Comparison of ENCODE assay signal across 7 cellular contexts in the genomic region with DNA sequence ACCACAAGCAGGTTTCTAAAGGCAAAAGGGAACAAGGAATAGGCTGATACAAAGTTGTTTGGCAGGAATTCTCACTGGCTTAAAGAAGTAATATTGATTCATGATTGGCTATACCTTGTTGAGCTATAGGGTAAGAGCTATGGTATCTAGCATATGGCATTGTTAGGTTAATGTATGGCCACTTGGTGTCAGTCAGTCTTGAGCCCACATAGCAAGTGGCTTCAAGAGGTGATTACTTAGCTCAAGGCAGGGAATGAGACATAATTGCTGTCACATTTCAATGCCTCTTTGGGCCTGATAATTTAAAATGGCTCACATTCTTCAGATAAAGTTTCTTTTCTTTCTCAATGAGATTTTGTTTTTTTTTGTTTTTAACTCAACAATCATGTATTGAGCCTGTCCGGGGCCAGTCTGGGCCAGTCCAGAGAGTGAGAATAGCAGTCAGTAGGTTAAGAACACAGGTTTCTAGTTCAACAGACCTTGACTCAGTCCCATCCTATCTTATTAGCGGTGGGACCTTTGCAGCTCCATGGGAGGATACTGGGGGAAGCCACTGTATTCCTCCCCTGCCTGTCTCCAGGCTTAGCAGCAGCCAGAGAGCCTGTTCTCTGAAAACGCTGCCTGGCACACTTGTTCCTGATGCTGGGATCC.
A peak's percentile ranks its signal among the peaks of the same experiment; 100 is the strongest.
DNase-seq lines count a peak whose midpoint lies in the region; ATAC-seq lines count a peak whose summit lies in the region.

No MANE protein-coding gene starts in this region.

- no peak overlapping the region for H3K4me3 ChIP-seq in skin epidermis

- ATAC-seq in GM19351 (IDR thresholded peaks at IDR 0.05; ENCODE audit: unreplicated experiment) (peak; percentile 63), HG02884 (IDR thresholded peaks at IDR 0.05; ENCODE audit: unreplicated experiment) (peak; percentile 39)

- H3K27ac ChIP-seq in skin epidermis = peak overlapping the region in 16 of 21 experiments; percentile 5 to 78 (median 60)

- DNase-seq in RPMI8226 (peak; percentile 29), anterior cingulate cortex (lab: John Stamatoyannopoulos, UW) (no peak), NCI-H1092 (lab: John Stamatoyannopoulos, UW) (no peak), dedifferentiated amniotic fluid mesenchymal stem cell (ENCODE audit: extremely low spot score) (no peak)
